ENCODE assay signal across 8 cellular contexts in the genomic region with DNA sequence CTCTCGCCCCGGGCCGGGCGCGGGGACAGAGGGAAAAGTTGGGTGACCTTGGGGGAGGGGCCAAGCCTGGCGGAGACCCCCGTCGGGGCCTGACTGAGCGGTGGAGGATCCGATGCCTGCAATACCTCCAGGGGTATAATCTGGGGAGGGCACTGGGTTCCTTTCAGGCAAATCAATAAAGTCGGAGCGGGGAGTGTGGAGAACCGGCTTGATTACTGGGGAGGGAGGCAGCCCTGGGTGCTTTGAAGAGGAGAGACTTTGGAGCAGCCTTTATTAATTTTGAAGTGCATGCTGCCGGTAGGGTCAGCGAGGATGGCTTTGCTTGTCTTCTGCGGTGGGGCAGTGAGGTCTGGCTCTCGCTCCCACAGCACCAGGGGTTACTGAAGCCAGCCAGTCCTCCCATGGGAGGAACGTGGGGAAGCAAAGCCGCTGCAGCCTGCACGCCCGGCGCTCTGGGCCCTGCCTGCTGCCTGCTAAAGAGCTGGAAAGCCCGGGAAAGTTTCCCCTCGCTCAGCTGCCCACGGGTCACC. TPM values are rescaled to one million over a fixed set of nuclear protein-coding genes. Genes with fewer than 3 reads are reported as not detected.
A peak's percentile ranks its signal among the peaks of the same experiment; 100 is the strongest.
DNase-seq lines count a peak whose midpoint lies in the region; ATAC-seq and TF ChIP-seq lines count a peak whose summit lies in the region.

No MANE protein-coding gene starts in this region.

- H3K27me3 ChIP-seq in ascending aorta (no peaks in the 10 kb centered on the region), testis (no peaks in the 10 kb centered on the region)

- no peak for ATAC-seq in HG03280 (IDR thresholded peaks at IDR 0.05; ENCODE audit: unreplicated experiment)

- peak overlapping the region; percentile 66 to 73 for H3K4me3 ChIP-seq in ascending aorta
- H3K4me3 ChIP-seq in testis = peak overlapping the region; percentile 53 to 55

- peak overlapping the region in 3 of 5 donors; percentile 27 to 35 (median 30) for H3K4me3 Mint-ChIP-seq in immature natural killer cell

- 2 to 3% methylated on average over 15 to 25 of the region's 25 CpGs for WGBS in testis, 2 donors

- H3K9me3 ChIP-seq in ascending aorta (no peaks in the 10 kb centered on the region), testis (no peaks in the 10 kb centered on the region)

- H3K36me3 ChIP-seq in ascending aorta (no peaks in the 10 kb centered on the region), testis (ENCODE audit: low read depth, missing control alignments) (no peaks in the 10 kb centered on the region)

- H3K4me1 Mint-ChIP-seq in immature natural killer cell = peaks cover 0 to 3% of the 10 kb centered on the region in 2 donors

- intact Hi-C loops in ascending aorta (cut with DNase I) (loop anchor here (2.0 to 10.0 kb wide), 2 partner anchors 32 to 204 kb away; partner anchors contain the start of gene PI4K2B), testis (cut with DNase I; ENCODE audit: low total_unique reads) (no loop called here)

- no peak overlapping the region for H3K27ac Mint-ChIP-seq in immature natural killer cell

- TF ChIP-seq CTCF in ascending aorta (IDR thresholded peaks at IDR 0.05) (no peak), testis (IDR thresholded peaks at IDR 0.05) (no peak)

- H3K27me3 Mint-ChIP-seq in immature natural killer cell (ENCODE audit: low read depth in 3 of 3) = peaks cover 7 to 42% (median 22%) of the 10 kb centered on the region in 3 donors

- H3K4me1 ChIP-seq in ascending aorta = peaks cover 0 to 4% of the 10 kb centered on the region in 2 donors
- H3K4me1 ChIP-seq in testis = no peaks in the 10 kb centered on the region

- TF ChIP-seq POLR2A in testis (IDR thresholded peaks at IDR 0.05) = no peak

- H3K9me3 Mint-ChIP-seq in immature natural killer cell = peaks cover 0 to 4% (median 2%) of the 10 kb centered on the region in 6 donors

- DNase-seq in NCI-H2081 (lab: John Stamatoyannopoulos, UW) (peak; percentile 47 to 49), NCI-H2081 treated with DMSO at 0.1 percent for 48 hours (lab: John Stamatoyannopoulos, UW) (no peak), ascending aorta (ENCODE audit: low spot score in 2 of 2) (no peak), immature natural killer cell (no peak), testis (peak; percentile 23), NCI-H1105 treated with DMSO at 0.1 percent for 48 hours (lab: John Stamatoyannopoulos, UW) (no peak), NCI-H2107 treated with DMSO at 0.1 percent for 48 hours (lab: John Stamatoyannopoulos, UW; ENCODE audit: unreplicated experiment) (no peak)

- peak overlapping the region in 1 of 2 donors; percentile 66 for H3K27ac ChIP-seq in ascending aorta
- no peak overlapping the region for H3K27ac ChIP-seq in testis

- no peaks in the 10 kb centered on the region for H3K36me3 Mint-ChIP-seq in immature natural killer cell

RNA-seq across cellular contexts. Expression of gene LGI2, which starts 0.4 kb away (rescaled TPM):
- total RNA-seq in ascending aorta (2.2 TPM), testis (under 1 TPM; 0.74 to 0.87 TPM)
- polyA plus RNA-seq in immature natural killer cell (not detected), testis (ENCODE audit: insufficient read depth, low read depth, low replicate concordance) (3.4 TPM)

Comparison
In these comparisons a context has a peak if more than half of its experiments do, and no peak if none do; other contexts are left out.
1. DNase-seq: peak in NCI-H2081 (2 of 2) and testis (single experiment); none in NCI-H2081 treated with DMSO at 0.1 percent for 48 hours (single experiment), ascending aorta (0 of 2), immature natural killer cell (0 of 3), NCI-H1105 treated with DMSO at 0.1 percent for 48 hours (single experiment) and NCI-H2107 treated with DMSO at 0.1 percent for 48 hours (single experiment).